19 cellular contexts compared by ENCODE assay signal in genomic region chr15:86610038-86610437, GRCh38.
"Had no signal": no experiment of that assay in that cellular context is flagged by ENCODE, and none has a peak within 500 bp of the region (broad histone marks: within the 10 kb centered on the region; RNA-seq: fewer than 3 reads in every experiment).

No MANE protein-coding gene starts in this region.

- H3K36me3 Mint-ChIP-seq: naive B cell; stimulated activated memory B cell treated with anti-CD40 and anti-IgM and Interleukin-4, amounts not matched to agents 10 μg/mL and 1 μg/mL and 100 μg/mL, for 72 hours had no signal

- H3K4me1 Mint-ChIP-seq: naive B cell; nephron; stimulated activated memory B cell treated with anti-CD40 and anti-IgM and Interleukin-4, amounts not matched to agents 10 μg/mL and 1 μg/mL and 100 μg/mL, for 72 hours had no signal

- H3K27ac Mint-ChIP-seq: naive B cell; nephron; progenitor cell of endocrine pancreas; stimulated activated memory B cell treated with anti-CD40 and anti-IgM and Interleukin-4, amounts not matched to agents 10 μg/mL and 1 μg/mL and 100 μg/mL, for 72 hours had no signal

- H3K9me3 Mint-ChIP-seq: nephron had no signal

- DNase-seq: cortex of kidney; dorsolateral prefrontal cortex; effector CD8-positive, alpha-beta T cell; foreskin melanocyte; head of caudate nucleus; left colon; mesendoderm; naive B cell; occipital lobe; pancreas; right cardiac atrium; small intestine; stimulated activated CD4-positive, alpha-beta T cell treated with anti-CD3 and anti-CD28 coated beads, Interleukin-12 subunit alpha, Interleukin-12 subunit beta, amount 100 ng/mL, for 4 hours; stimulated activated CD8-positive, alpha-beta memory T cell treated with anti-CD3 and anti-CD28 coated beads, Interleukin-4, amount 100 ng/mL, for 48 hours; stomach; substantia nigra had no signal

- H3K27me3 Mint-ChIP-seq: progenitor cell of endocrine pancreas; stimulated activated memory B cell treated with anti-CD40 and anti-IgM and Interleukin-4, amounts not matched to agents 10 μg/mL and 1 μg/mL and 100 μg/mL, for 72 hours had no signal

- H3K4me3 Mint-ChIP-seq: naive B cell; nephron; stimulated activated memory B cell treated with anti-CD40 and anti-IgM and Interleukin-4, amounts not matched to agents 10 μg/mL and 1 μg/mL and 100 μg/mL, for 72 hours had no signal
